In the genomic region with DNA sequence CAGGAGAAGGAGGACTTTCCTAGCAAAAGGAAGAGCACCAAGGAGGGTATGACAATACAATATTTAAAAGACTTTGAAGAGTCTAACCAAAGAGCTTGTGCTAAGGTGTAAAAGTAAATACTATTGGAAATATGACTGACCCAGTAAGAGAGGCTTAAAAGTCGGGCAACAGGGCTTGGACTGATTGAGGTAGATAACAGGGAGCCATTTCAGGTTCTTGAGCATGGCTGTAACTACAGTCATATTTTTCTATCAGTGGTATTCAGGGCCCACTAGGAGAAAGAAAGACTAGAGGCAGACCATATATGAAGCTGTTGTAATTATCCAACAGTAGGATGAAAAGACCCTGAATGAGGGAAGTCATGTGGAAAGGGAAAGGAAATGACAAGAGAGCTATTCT, we compare ENCODE assay signal across 1 cellular context.
TF ChIP-seq lines count a peak whose summit lies in the region.

No MANE protein-coding gene starts in this region.

TF ChIP-seq in K562, 482 proteins besides CTCF, POLR2A, EP300 and RAD21 (continued from another document):
- TF ChIP-seq, protein P1, sequence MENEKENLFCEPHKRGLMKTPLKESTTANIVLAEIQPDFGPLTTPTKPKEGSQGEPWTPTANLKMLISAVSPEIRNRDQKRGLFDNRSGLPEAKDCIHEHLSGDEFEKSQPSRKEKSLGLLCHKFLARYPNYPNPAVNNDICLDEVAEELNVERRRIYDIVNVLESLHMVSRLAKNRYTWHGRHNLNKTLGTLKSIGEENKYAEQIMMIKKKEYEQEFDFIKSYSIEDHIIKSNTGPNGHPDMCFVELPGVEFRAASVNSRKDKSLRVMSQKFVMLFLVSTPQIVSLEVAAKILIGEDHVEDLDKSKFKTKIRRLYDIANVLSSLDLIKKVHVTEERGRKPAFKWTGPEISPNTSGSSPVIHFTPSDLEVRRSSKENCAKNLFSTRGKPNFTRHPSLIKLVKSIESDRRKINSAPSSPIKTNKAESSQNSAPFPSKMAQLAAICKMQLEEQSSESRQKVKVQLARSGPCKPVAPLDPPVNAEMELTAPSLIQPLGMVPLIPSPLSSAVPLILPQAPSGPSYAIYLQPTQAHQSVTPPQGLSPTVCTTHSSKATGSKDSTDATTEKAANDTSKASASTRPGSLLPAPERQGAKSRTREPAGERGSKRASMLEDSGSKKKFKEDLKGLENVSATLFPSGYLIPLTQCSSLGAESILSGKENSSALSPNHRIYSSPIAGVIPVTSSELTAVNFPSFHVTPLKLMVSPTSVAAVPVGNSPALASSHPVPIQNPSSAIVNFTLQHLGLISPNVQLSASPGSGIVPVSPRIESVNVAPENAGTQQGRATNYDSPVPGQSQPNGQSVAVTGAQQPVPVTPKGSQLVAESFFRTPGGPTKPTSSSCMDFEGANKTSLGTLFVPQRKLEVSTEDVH (IDR thresholded peaks at IDR 0.05; ENCODE audit: low read depth, partially characterized antibody): peak; percentile 6
- TF ChIP-seq FOXP1 (CRISPR knock-in tag; IDR thresholded peaks at IDR 0.05) (no peak), YY1 (IDR thresholded peaks at IDR 0.05; ENCODE audit: borderline replicate concordance in 1 of 3, control insufficient read depth in 1 of 3, extremely low read depth in 1 of 3, insufficient read depth in 3 of 3, insufficient read length in 1 of 3, insufficient replicate concordance in 2 of 3, low read depth in 1 of 3, low read length in 2 of 3) (peak in 1 of 3 experiments; percentile 60)
- TF ChIP-seq, protein P2, sequence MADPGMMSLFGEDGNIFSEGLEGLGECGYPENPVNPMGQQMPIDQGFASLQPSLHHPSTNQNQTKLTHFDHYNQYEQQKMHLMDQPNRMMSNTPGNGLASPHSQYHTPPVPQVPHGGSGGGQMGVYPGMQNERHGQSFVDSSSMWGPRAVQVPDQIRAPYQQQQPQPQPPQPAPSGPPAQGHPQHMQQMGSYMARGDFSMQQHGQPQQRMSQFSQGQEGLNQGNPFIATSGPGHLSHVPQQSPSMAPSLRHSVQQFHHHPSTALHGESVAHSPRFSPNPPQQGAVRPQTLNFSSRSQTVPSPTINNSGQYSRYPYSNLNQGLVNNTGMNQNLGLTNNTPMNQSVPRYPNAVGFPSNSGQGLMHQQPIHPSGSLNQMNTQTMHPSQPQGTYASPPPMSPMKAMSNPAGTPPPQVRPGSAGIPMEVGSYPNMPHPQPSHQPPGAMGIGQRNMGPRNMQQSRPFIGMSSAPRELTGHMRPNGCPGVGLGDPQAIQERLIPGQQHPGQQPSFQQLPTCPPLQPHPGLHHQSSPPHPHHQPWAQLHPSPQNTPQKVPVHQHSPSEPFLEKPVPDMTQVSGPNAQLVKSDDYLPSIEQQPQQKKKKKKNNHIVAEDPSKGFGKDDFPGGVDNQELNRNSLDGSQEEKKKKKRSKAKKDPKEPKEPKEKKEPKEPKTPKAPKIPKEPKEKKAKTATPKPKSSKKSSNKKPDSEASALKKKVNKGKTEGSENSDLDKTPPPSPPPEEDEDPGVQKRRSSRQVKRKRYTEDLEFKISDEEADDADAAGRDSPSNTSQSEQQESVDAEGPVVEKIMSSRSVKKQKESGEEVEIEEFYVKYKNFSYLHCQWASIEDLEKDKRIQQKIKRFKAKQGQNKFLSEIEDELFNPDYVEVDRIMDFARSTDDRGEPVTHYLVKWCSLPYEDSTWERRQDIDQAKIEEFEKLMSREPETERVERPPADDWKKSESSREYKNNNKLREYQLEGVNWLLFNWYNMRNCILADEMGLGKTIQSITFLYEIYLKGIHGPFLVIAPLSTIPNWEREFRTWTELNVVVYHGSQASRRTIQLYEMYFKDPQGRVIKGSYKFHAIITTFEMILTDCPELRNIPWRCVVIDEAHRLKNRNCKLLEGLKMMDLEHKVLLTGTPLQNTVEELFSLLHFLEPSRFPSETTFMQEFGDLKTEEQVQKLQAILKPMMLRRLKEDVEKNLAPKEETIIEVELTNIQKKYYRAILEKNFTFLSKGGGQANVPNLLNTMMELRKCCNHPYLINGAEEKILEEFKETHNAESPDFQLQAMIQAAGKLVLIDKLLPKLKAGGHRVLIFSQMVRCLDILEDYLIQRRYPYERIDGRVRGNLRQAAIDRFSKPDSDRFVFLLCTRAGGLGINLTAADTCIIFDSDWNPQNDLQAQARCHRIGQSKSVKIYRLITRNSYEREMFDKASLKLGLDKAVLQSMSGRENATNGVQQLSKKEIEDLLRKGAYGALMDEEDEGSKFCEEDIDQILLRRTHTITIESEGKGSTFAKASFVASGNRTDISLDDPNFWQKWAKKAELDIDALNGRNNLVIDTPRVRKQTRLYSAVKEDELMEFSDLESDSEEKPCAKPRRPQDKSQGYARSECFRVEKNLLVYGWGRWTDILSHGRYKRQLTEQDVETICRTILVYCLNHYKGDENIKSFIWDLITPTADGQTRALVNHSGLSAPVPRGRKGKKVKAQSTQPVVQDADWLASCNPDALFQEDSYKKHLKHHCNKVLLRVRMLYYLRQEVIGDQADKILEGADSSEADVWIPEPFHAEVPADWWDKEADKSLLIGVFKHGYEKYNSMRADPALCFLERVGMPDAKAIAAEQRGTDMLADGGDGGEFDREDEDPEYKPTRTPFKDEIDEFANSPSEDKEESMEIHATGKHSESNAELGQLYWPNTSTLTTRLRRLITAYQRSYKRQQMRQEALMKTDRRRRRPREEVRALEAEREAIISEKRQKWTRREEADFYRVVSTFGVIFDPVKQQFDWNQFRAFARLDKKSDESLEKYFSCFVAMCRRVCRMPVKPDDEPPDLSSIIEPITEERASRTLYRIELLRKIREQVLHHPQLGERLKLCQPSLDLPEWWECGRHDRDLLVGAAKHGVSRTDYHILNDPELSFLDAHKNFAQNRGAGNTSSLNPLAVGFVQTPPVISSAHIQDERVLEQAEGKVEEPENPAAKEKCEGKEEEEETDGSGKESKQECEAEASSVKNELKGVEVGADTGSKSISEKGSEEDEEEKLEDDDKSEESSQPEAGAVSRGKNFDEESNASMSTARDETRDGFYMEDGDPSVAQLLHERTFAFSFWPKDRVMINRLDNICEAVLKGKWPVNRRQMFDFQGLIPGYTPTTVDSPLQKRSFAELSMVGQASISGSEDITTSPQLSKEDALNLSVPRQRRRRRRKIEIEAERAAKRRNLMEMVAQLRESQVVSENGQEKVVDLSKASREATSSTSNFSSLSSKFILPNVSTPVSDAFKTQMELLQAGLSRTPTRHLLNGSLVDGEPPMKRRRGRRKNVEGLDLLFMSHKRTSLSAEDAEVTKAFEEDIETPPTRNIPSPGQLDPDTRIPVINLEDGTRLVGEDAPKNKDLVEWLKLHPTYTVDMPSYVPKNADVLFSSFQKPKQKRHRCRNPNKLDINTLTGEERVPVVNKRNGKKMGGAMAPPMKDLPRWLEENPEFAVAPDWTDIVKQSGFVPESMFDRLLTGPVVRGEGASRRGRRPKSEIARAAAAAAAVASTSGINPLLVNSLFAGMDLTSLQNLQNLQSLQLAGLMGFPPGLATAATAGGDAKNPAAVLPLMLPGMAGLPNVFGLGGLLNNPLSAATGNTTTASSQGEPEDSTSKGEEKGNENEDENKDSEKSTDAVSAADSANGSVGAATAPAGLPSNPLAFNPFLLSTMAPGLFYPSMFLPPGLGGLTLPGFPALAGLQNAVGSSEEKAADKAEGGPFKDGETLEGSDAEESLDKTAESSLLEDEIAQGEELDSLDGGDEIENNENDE (IDR thresholded peaks at IDR 0.05; ENCODE audit: low read depth, low read length): no peak
